Comparison of ENCODE assay signal across 14 cellular contexts in the genomic region with DNA sequence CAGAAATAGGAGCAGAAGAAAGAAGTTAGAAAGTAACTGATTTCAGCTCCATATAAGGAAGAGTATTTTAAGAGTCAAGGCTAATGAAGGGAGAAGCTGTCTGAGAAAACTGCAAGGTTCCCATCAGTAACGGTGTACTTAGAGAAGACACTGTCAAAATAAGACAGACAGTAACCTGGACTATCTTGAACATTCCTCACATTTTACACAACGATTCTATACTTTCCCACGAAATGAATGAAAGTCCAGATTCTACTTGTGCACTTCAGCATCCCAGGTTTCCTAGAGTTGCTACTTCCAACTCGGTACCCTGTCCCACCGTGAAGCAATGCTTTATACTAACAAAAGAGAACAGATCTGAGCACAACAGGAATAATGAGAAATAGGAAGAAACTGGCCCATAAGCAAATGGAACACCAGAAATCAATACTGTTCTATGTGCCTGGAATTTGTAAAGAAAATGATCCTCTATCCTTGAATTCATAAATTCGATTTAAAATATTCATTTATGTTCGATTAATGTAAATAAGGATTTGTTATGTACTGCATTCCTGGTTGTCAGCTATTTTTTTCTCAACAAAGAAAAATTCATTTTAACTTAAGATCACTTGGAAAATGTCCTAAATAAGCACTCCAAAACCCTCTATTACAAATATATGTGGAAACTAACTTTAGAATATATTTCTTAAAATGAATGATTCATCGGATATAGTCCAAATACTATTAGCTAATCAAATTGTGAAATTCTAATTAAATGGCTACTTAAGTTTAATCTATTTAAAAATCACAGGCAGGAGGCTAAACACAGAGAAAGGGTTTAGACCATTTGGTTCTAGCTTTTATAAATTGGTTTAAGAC. TPM values are rescaled to one million over a fixed set of nuclear protein-coding genes. Genes with fewer than 3 reads are reported as not detected.
A peak's percentile ranks its signal among the peaks of the same experiment; 100 is the strongest.
DNase-seq lines count a peak whose midpoint lies in the region; ATAC-seq, FAIRE-seq and TF ChIP-seq lines count a peak whose summit lies in the region.
"Had no signal": no experiment of that assay in that cellular context is flagged by ENCODE, and none has a peak within 500 bp of the region (broad histone marks: within the 10 kb centered on the region; RNA-seq: fewer than 3 reads in every experiment).

No MANE protein-coding gene starts in this region.

- POLR2A ChIA-PET in A549 (lab: Yijun Ruan, JAX): no interaction called here

- H3K36me3 ChIP-seq in HUES64 (ENCODE audit: insufficient read depth, low read length): no peaks in the 10 kb centered on the region
- H3K36me3 ChIP-seq in endodermal cell (ENCODE audit: control insufficient read depth, insufficient read depth, low read length): no peaks in the 10 kb centered on the region

- ATAC-seq in A549: no peak

- H3K36me3 Mint-ChIP-seq in endodermal cell (ENCODE audit: low read depth): no peaks in the 10 kb centered on the region
- no peaks in the 10 kb centered on the region for H3K36me3 Mint-ChIP-seq in osteocyte (ENCODE audit: unreplicated experiment)
- no peaks in the 10 kb centered on the region for H3K36me3 Mint-ChIP-seq in endothelial cell (ENCODE audit: low read depth, unreplicated experiment)
- H3K36me3 Mint-ChIP-seq: stimulated activated naive B cell treated with anti-CD40 and anti-IgM and Interleukin-4, amounts not matched to agents 10 μg/mL and 1 μg/mL and 100 μg/mL, for 72 hours had no signal

- TF ChIP-seq POLR2A in A549 (IDR thresholded peaks at IDR 0.05; ENCODE audit: low read length): no peak

- no peak for TF ChIP-seq EP300 in A549 (IDR thresholded peaks at IDR 0.05)

- H3K27me3 ChIP-seq in HUES64 (ENCODE audit: insufficient read depth, low read length) (peaks cover 42% of the 10 kb centered on the region), endodermal cell (ENCODE audit: control insufficient read depth, insufficient read depth, low read length, poor library complexity, severe bottlenecking) (peaks cover 36% of the 10 kb centered on the region)

- H3K9me3 ChIP-seq in A549 (no peaks in the 10 kb centered on the region), HUES64 (ENCODE audit: insufficient read depth, low read depth, low read length) (no peaks in the 10 kb centered on the region), endodermal cell (ENCODE audit: control insufficient read depth, low read length) (no peaks in the 10 kb centered on the region)

- DNase-seq in A549 (ENCODE audit: low read depth in 1 of 2, low spot score in 1 of 2): no peak
- DNase-seq in endodermal cell: no peak
- no peak for DNase-seq in osteocyte (ENCODE audit: extremely low spot score, unreplicated experiment)
- no peak for DNase-seq in CD1c-positive myeloid dendritic cell (ENCODE audit: extremely low spot score)
- DNase-seq in endothelial cell (ENCODE audit: low spot score): no peak
- DNase-seq in NCI-H1048 (lab: John Stamatoyannopoulos, UW): no peak
- DNase-seq in HPDE6-E6E7 (ENCODE audit: extremely low spot score): no peak
- DNase-seq: NCI-H510A; SHP77; stimulated activated naive B cell treated with anti-CD40 and anti-IgM and Interleukin-4, amounts not matched to agents 10 μg/mL and 1 μg/mL and 100 μg/mL, for 72 hours had no signal

- H3K4me1 Mint-ChIP-seq in endodermal cell (no peaks in the 10 kb centered on the region), osteocyte (ENCODE audit: unreplicated experiment) (peaks cover 14% of the 10 kb centered on the region), endothelial cell (ENCODE audit: unreplicated experiment) (peaks cover 2% of the 10 kb centered on the region)
- H3K4me1 Mint-ChIP-seq: activated T-helper 17 cell treated with anti-CD3 and anti-CD28 coated beads, Interleukin-2, amount 50 U/mL, for 72 hours had no signal

- H3K4me3 ChIP-seq in A549: no peak overlapping the region
- peak overlapping the region; percentile 61 for H3K4me3 ChIP-seq in HUES64 (ENCODE audit: low read length)
- H3K4me3 ChIP-seq in endodermal cell (ENCODE audit: low read length): peak overlapping the region; percentile 75

- peaks cover 35% of the 10 kb centered on the region for H3K27me3 Mint-ChIP-seq in endodermal cell (ENCODE audit: insufficient read depth)
- peaks cover 4% of the 10 kb centered on the region for H3K27me3 Mint-ChIP-seq in osteocyte (ENCODE audit: unreplicated experiment)
- peaks cover 6% of the 10 kb centered on the region for H3K27me3 Mint-ChIP-seq in endothelial cell (ENCODE audit: unreplicated experiment)

- CTCF ChIA-PET in A549 (lab: Yijun Ruan, JAX): interaction anchor here (1.2 to 1.6 kb wide), 3 partner anchors 12 to 18 kb away, joined by 3 read pairs; no protein-coding TSS in a partner anchor

- WGBS in A549 (ENCODE audit: missing lambda C conversion rate): 10% methylated on average over 8 of the region's 8 CpGs
- WGBS in HUES64: 66% methylated on average over 5 of the region's 8 CpGs
- WGBS in endodermal cell (ENCODE audit: insufficient coverage in 1 of 2, insufficient read length in 1 of 2), 2 experiments: 78 to 87% methylated on average over 3 to 7 of the region's 8 CpGs

- H3K9me3 Mint-ChIP-seq in endodermal cell (no peaks in the 10 kb centered on the region), osteocyte (ENCODE audit: unreplicated experiment) (no peaks in the 10 kb centered on the region), endothelial cell (ENCODE audit: unreplicated experiment) (no peaks in the 10 kb centered on the region)
- H3K9me3 Mint-ChIP-seq: activated T-helper 17 cell treated with anti-CD3 and anti-CD28 coated beads, Interleukin-2, amount 50 U/mL, for 72 hours; stimulated activated naive B cell treated with anti-CD40 and anti-IgM and Interleukin-4, amounts not matched to agents 10 μg/mL and 1 μg/mL and 100 μg/mL, for 72 hours had no signal

- no peak overlapping the region for H3K4me2 ChIP-seq in A549

- H3K27ac ChIP-seq in A549 (no peak overlapping the region), HUES64 (ENCODE audit: low read depth, low read length) (no peak overlapping the region), endodermal cell (ENCODE audit: low read depth, low read length) (no peak overlapping the region)

- TF ChIP-seq CTCF in A549 (IDR thresholded peaks at IDR 0.05) (no peak), endodermal cell (conservative IDR thresholded peaks at IDR 0.05) (no peak), osteocyte (IDR thresholded peaks at IDR 0.05) (no peak), endothelial cell (IDR thresholded peaks at IDR 0.05; ENCODE audit: unreplicated experiment) (no peak)

- no peak for FAIRE-seq in A549 (lab: Jason Lieb, UNC)

- no peak for TF ChIP-seq RAD21 in A549 (conservative IDR thresholded peaks at IDR 0.05 in 1 of 2, IDR thresholded peaks at IDR 0.05 in 1 of 2)

- H3K9ac ChIP-seq in HUES64 (ENCODE audit: low read depth, low read length): no peak overlapping the region
- H3K9ac ChIP-seq in endodermal cell (ENCODE audit: extremely low read depth, low read length, poor library complexity, severe bottlenecking): no peak overlapping the region

- H3K27ac Mint-ChIP-seq in endodermal cell: no peak overlapping the region
- H3K27ac Mint-ChIP-seq in osteocyte (ENCODE audit: unreplicated experiment): no peak overlapping the region
- no peak overlapping the region for H3K27ac Mint-ChIP-seq in endothelial cell (ENCODE audit: unreplicated experiment)
- H3K27ac Mint-ChIP-seq: activated T-helper 17 cell treated with anti-CD3 and anti-CD28 coated beads, Interleukin-2, amount 50 U/mL, for 72 hours; CD14-positive monocyte; stimulated activated naive B cell treated with anti-CD40 and anti-IgM and Interleukin-4, amounts not matched to agents 10 μg/mL and 1 μg/mL and 100 μg/mL, for 72 hours had no signal

- H3K4me3 Mint-ChIP-seq in endodermal cell (no peak overlapping the region), osteocyte (ENCODE audit: unreplicated experiment) (peak overlapping the region; percentile 91), endothelial cell (ENCODE audit: unreplicated experiment) (no peak overlapping the region)
- H3K4me3 Mint-ChIP-seq: activated T-helper 17 cell treated with anti-CD3 and anti-CD28 coated beads, Interleukin-2, amount 50 U/mL, for 72 hours had no signal

- H3K4me1 ChIP-seq in A549: peaks cover 10% of the 10 kb centered on the region; the same call in 1 of the 3 replicates
- peaks cover 16% of the 10 kb centered on the region for H3K4me1 ChIP-seq in HUES64 (ENCODE audit: insufficient read depth, low read length)
- no peaks in the 10 kb centered on the region for H3K4me1 ChIP-seq in endodermal cell (ENCODE audit: control insufficient read depth, insufficient read depth, low read length)

TF ChIP-seq in A549, 52 proteins besides CTCF, POLR2A, EP300 and RAD21:
- TF ChIP-seq HDAC2 (IDR thresholded peaks at IDR 0.05) (no peak), RNF2 (IDR thresholded peaks at IDR 0.05; ENCODE audit: borderline replicate concordance, low read depth) (peak; percentile 92; the same call in 1 of the 2 replicates), ZFP36 (IDR thresholded peaks at IDR 0.05; ENCODE audit: borderline replicate concordance, partially characterized antibody) (peak; percentile 2)

RNA-seq across cellular contexts. Expression of a gene that starts 1.5 kb away (rescaled TPM):
- polyA plus RNA-seq in A549 (2011; rRNA removed) (0.01 TPM in 1 of 2 replicates, not detected in the other), A549 (2017; fragmentation: RNase III; extraction: RNeasy Plus Mini Kit Qiagen cat#74134 plus additional on column Dnase treatment) (not detected in 3 replicates)
- polyA plus RNA-seq in A549 (2012; cell fraction: cytosol; rRNA removed): not detected in 2 replicates
- polyA plus RNA-seq in A549 (2012; cell fraction: nucleus; rRNA removed): not detected in 2 replicates
- polyA minus RNA-seq in A549 (2011; rRNA and poly(A)+ RNA removed): 0.04 TPM in 1 of 2 replicates, not detected in the other
- polyA plus RNA-seq in HUES64 (2013, experiment 1 of 2): 1.7 TPM
- polyA plus RNA-seq in HUES64 (2013, experiment 2 of 2): 2.3 TPM
- total RNA-seq in endodermal cell (1 to 10 TPM in 1 of 2 donors, under 1 TPM in 1; 0.88 to 5.0 TPM), osteocyte (4.8 and 5.0 TPM in 2 replicates), endothelial cell (ENCODE audit: unreplicated experiment) (1.4 TPM)
- polyA plus RNA-seq in endodermal cell (2013, experiment 1 of 2): 5.9 TPM
- 4.8 TPM for polyA plus RNA-seq in endodermal cell (2013, experiment 2 of 2)
- total RNA-seq: mononuclear cell had no signal
